Comparison of ENCODE assay signal across 13 cellular contexts in the genomic region with DNA sequence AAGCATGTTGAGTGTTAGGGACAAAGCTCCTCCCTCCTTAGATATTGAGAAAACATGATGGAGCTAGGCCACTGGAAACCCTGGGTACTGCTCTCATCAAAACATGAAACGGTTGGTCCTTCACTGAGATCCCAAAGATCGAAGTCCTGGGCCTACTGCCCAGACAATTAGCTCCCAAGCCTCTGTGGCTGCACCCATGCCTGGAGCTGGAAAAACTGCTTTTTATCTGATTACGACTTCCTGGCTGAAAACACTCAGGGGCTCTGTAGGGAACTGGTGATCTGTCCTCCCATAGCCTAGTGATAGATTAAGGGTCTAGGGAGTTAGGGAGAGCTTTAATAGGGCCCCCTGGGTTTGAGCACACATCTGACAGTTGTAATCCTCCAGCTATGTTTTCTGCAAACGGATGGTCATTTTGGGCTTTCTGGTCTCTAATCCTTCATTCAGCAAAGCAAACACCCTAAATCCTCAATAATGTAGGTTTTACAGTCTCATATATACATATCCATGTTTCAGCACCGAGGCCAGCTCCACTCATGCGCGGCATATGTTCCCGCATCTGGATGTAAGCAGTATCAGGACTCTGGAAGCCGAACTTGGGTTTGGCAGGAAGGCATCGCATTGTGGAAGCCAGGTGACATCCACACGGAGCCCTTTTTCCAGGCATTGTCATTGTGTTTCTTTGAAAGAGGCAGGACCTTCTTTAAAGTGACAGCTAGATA.
DNase-seq lines count a peak whose midpoint lies in the region; TF ChIP-seq lines count a peak whose summit lies in the region.
"Had no signal": no experiment of that assay in that cellular context is flagged by ENCODE, and none has a peak within 500 bp of the region (broad histone marks: within the 10 kb centered on the region; RNA-seq: fewer than 3 reads in every experiment).

No MANE protein-coding gene starts in this region.

- H3K4me3 ChIP-seq in HFF-Myc (replicated peaks; ENCODE audit: low read depth, low read length), result no peak overlapping the region
- H3K4me3 ChIP-seq in fibroblast of mammary gland (ENCODE audit: control insufficient read depth, low read depth, low read length), result no peak overlapping the region
- H3K4me3 ChIP-seq in skeletal muscle cell (ENCODE audit: low read depth, low read length), result no peak overlapping the region
- H3K4me3 ChIP-seq: thyroid gland had no signal

- DNase-seq in HFF-Myc (ENCODE audit: extremely low read depth, low read depth) (peak; percentile 6), RPMI8226 (peak; percentile 35), fibroblast of mammary gland (ENCODE audit: low read depth) (peak; percentile 8), skeletal muscle cell (ENCODE audit: low read depth) (peak; percentile 1), HPDE6-E6E7 (ENCODE audit: extremely low spot score) (no peak), AG08395 (ENCODE audit: low spot score) (no peak)
- no peak for DNase-seq in stimulated activated CD8-positive, alpha-beta memory T cell treated with anti-CD3 and anti-CD28 coated beads, Interleukin-4, amount 100 ng/mL, for 48 hours
- DNase-seq: activated CD4-positive, alpha-beta memory T cell treated with anti-CD3 and anti-CD28 coated beads for 36 hours; CD8-positive, alpha-beta memory T cell; effector memory CD8-positive, alpha-beta T cell; mesenchymal stem cell; occipital lobe had no signal

- TF ChIP-seq CTCF in HFF-Myc (IDR thresholded peaks at IDR 0.05; ENCODE audit: low read depth, low read length, missing control alignments), result no peak
- TF ChIP-seq CTCF in fibroblast of mammary gland (conservative IDR thresholded peaks at IDR 0.05; ENCODE audit: control insufficient read depth, insufficient read depth, low read depth, low read length), result no peak

Comparison
In these comparisons a context has a peak if more than half of its experiments do, and no peak if none do; other contexts are left out.
1. DNase-seq: peak in HFF-Myc (single experiment), RPMI8226 (single experiment), fibroblast of mammary gland (single experiment) and skeletal muscle cell (single experiment); none in HPDE6-E6E7 (single experiment), AG08395 (single experiment) and stimulated activated CD8-positive, alpha-beta memory T cell treated with anti-CD3 and anti-CD28 coated beads, Interleukin-4, amount 100 ng/mL, for 48 hours (single experiment).